Comparison of ENCODE assay signal across 9 cellular contexts in genomic region chr19:43425567-43426392, GRCh38. TPM values are rescaled to one million over a fixed set of nuclear protein-coding genes. Genes with fewer than 3 reads are reported as not detected.
DNase-seq lines count a peak whose midpoint lies in the region; ATAC-seq, FAIRE-seq and TF ChIP-seq lines count a peak whose summit lies in the region.
"Had no signal": no experiment of that assay in that cellular context is flagged by ENCODE, and none has a peak within 500 bp of the region (broad histone marks: within the 10 kb centered on the region; RNA-seq: fewer than 3 reads in every experiment).

No MANE protein-coding gene starts in this region.

- H3K27ac Mint-ChIP-seq in brain, result peak overlapping the region; percentile 77 to 92 (median 83)
- no peak overlapping the region for H3K27ac Mint-ChIP-seq in nephron

- TF ChIP-seq POLR2A in GM12892 (IDR thresholded peaks at IDR 0.05; ENCODE audit: low read depth, low read length), result no peak
- TF ChIP-seq POLR2A in H54 (IDR thresholded peaks at IDR 0.05; ENCODE audit: low read depth, low read length), result no peak

- H3K4me1 Mint-ChIP-seq in brain (peaks cover 21% of the 10 kb centered on the region), nephron (no peaks in the 10 kb centered on the region)

- FAIRE-seq in GM12892 (lab: Jason Lieb, UNC), result no peak
- no peak for FAIRE-seq in RCC 7860 (lab: Jason Lieb, UNC)
- no peak for FAIRE-seq in H54 (lab: Jason Lieb, UNC)

- H3K36me3 Mint-ChIP-seq in brain, result no peaks in the 10 kb centered on the region
- H3K36me3 Mint-ChIP-seq in nephron (ENCODE audit: low read depth), result no peaks in the 10 kb centered on the region
- H3K36me3 Mint-ChIP-seq: IgD-negative memory B cell had no signal

- peak overlapping the region in 4 of 5 experiments; percentile 2 to 57 (median 29) for H3K4me3 Mint-ChIP-seq in brain
- no peak overlapping the region for H3K4me3 Mint-ChIP-seq in nephron
- H3K4me3 Mint-ChIP-seq: IgD-negative memory B cell had no signal

- H3K27me3 Mint-ChIP-seq in brain, result peaks cover 22% of the 10 kb centered on the region
- peaks cover 4% of the 10 kb centered on the region for H3K27me3 Mint-ChIP-seq in nephron (ENCODE audit: low read depth)

- TF ChIP-seq CTCF in brain (conservative IDR thresholded peaks at IDR 0.05) (peak; percentile 52 to 66), nephron (IDR thresholded peaks at IDR 0.05; ENCODE audit: unreplicated experiment in 3 of 3) (peak; percentile 39 to 47 (median 44))

- peak; percentile 56 for DNase-seq in DMS153 treated with DMSO at 0.1 percent for 48 hours (lab: John Stamatoyannopoulos, UW; ENCODE audit: unreplicated experiment)
- DNase-seq in MV-4-11 (lab: John Stamatoyannopoulos, UW), result peak; percentile 50
- DNase-seq in GM12892 (ENCODE audit: insufficient read length), result no peak
- no peak for DNase-seq in RCC 7860 (ENCODE audit: low spot score)
- no peak for DNase-seq in H54 (ENCODE audit: insufficient read length, low spot score)

- ATAC-seq in HG03354 (IDR thresholded peaks at IDR 0.05; ENCODE audit: poor library complexity, severe bottlenecking, unreplicated experiment), result no peak

- H3K9me3 Mint-ChIP-seq in brain, result peaks cover 0 to 3% (median 0%) of the 10 kb centered on the region in 5 experiments
- H3K9me3 Mint-ChIP-seq in nephron, result no peaks in the 10 kb centered on the region
- H3K9me3 Mint-ChIP-seq: IgD-negative memory B cell had no signal

RNA-seq across cellular contexts. Expression of gene TEX101, which starts 11.1 kb away (rescaled TPM):
- polyA plus RNA-seq in brain (ENCODE audit: insufficient read depth, low read depth, low replicate concordance), result 1.3 TPM
- not detected for polyA plus RNA-seq in GM12892 (2012; ENCODE audit: missing spikeins)
- polyA plus RNA-seq: IgD-negative memory B cell had no signal

RNA-seq across cellular contexts. Expression of gene LYPD3, which starts 39.6 kb away (rescaled TPM):
- 3.2 TPM for polyA plus RNA-seq in brain (ENCODE audit: insufficient read depth, low read depth, low replicate concordance)
- polyA plus RNA-seq in GM12892 (2012; ENCODE audit: missing spikeins), result 0.15 TPM

Comparison
In these comparisons a context has a peak if more than half of its experiments do, and no peak if none do; other contexts are left out.
1. DNase-seq: peak in DMS153 treated with DMSO at 0.1 percent for 48 hours (single experiment) and MV-4-11 (single experiment); none in GM12892 (single experiment), RCC 7860 (single experiment) and H54 (single experiment).
2. H3K27ac Mint-ChIP-seq: peak in brain (5 of 5); none in nephron (0 of 3).
3. H3K4me3 Mint-ChIP-seq: peak in brain (4 of 5); none in nephron (0 of 3).